ENCODE assay signal across 8 cellular contexts in the genomic region with DNA sequence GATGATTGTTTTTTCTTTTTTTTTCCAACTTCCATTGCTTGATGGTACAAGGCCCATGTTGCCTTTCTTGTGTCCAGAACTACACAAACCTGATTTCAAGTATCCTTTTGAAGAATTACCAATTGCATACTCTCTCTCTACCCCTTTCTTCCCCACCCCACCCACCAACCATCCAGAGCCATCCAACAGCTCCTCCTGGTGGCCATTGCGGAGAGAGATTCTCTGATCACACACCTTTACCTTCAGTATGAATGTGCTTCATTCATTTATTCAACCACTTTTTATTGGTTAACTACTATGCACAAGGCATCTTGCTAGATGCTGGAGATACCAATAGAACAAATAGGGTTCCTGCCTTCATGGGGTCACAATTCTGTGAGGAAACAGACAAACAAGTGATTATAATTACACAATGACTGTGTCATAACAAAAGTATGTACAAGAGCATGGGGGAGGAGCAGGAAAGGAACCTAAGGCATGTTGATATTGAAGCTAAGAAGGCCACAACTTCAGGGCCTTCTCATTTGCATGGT.
DNase-seq lines count a peak whose midpoint lies in the region; ATAC-seq and TF ChIP-seq lines count a peak whose summit lies in the region.

No MANE protein-coding gene starts in this region.

- WGBS in esophagus squamous epithelium, 2 donors = 33% methylated on average over 1 of the region's 1 CpG
- 56 to 72% (median 62%) methylated on average over 1 of the region's 1 CpG for WGBS in ovary, 3 donors

- TF ChIP-seq EP300 in ovary (IDR thresholded peaks at IDR 0.05) = no peak

- no peak overlapping the region for H3K4me3 ChIP-seq in MG63
- H3K4me3 ChIP-seq in esophagus squamous epithelium = no peak overlapping the region
- H3K4me3 ChIP-seq in ovary = no peak overlapping the region

- peak; percentile 4 to 69 (median 32) for DNase-seq in NCI-H1417 (lab: John Stamatoyannopoulos, UW)
- DNase-seq in NCI-H1417 treated with DMSO at 0.1 percent for 48 hours (lab: John Stamatoyannopoulos, UW) = no peak
- DNase-seq in MG63 = peak; percentile 28
- DNase-seq in activated CD4-positive, alpha-beta T cell treated with anti-CD3 and anti-CD28 coated beads for 4 hours = peak; percentile 4 to 8
- DNase-seq in esophagus squamous epithelium (lab: John Stamatoyannopoulos, UW) = no peak
- no peak for DNase-seq in ovary
- no peak for DNase-seq in middle frontal gyrus (ENCODE audit: extremely low spot score, low spot score)

- H3K27me3 ChIP-seq in MG63 (no peaks in the 10 kb centered on the region), esophagus squamous epithelium (peaks cover 0 to 11% (median 0%) of the 10 kb centered on the region in 4 donors), ovary (no peaks in the 10 kb centered on the region)

- no peak for ATAC-seq in GM18511 (IDR thresholded peaks at IDR 0.05; ENCODE audit: unreplicated experiment)

- no peaks in the 10 kb centered on the region for H3K36me3 ChIP-seq in MG63
- no peaks in the 10 kb centered on the region for H3K36me3 ChIP-seq in esophagus squamous epithelium
- no peaks in the 10 kb centered on the region for H3K36me3 ChIP-seq in ovary

- TF ChIP-seq CTCF in esophagus squamous epithelium (IDR thresholded peaks at IDR 0.05) (peak in 5 of 6 experiments; percentile 64 to 89 (median 79)), ovary (IDR thresholded peaks at IDR 0.05) (peak in 2 of 3 donors; percentile 21 to 22)

- peak overlapping the region in 3 of 4 donors; percentile 23 to 45 (median 24) for H3K27ac ChIP-seq in esophagus squamous epithelium
- H3K27ac ChIP-seq in ovary = no peak overlapping the region

- TF ChIP-seq POLR2A in esophagus squamous epithelium (IDR thresholded peaks at IDR 0.05) (no peak), ovary (IDR thresholded peaks at IDR 0.05) (no peak)

- no peaks in the 10 kb centered on the region for H3K9me3 ChIP-seq in MG63
- H3K9me3 ChIP-seq in esophagus squamous epithelium = no peaks in the 10 kb centered on the region
- H3K9me3 ChIP-seq in ovary = no peaks in the 10 kb centered on the region

- H3K4me1 ChIP-seq in esophagus squamous epithelium (peaks cover 0 to 16% (median 6%) of the 10 kb centered on the region in 3 donors), ovary (ENCODE audit: insufficient read depth) (no peaks in the 10 kb centered on the region)

- intact Hi-C loops in esophagus squamous epithelium (cut with DNase I) = loop anchor here (5.0 kb wide), 1 partner anchor 315 kb away; the partner anchor contains the start of gene BAMBI
- intact Hi-C loops in ovary (cut with DNase I) = loop anchor here in 1 of 4 donors (10.0 kb wide), 1 partner anchor 317 kb away; the partner anchor contains the start of gene BAMBI

Comparison
In these comparisons a context has a peak if more than half of its experiments do, and no peak if none do; other contexts are left out.
1. DNase-seq: peak in NCI-H1417 (3 of 3), MG63 (single experiment) and activated CD4-positive, alpha-beta T cell treated with anti-CD3 and anti-CD28 coated beads for 4 hours (2 of 2); none in NCI-H1417 treated with DMSO at 0.1 percent for 48 hours (single experiment), esophagus squamous epithelium (single experiment), ovary (0 of 5) and middle frontal gyrus (single experiment).
2. H3K27ac ChIP-seq: peak in esophagus squamous epithelium (3 of 4); none in ovary (0 of 2).